ENCODE assay signal across 18 cellular contexts in the genomic region with DNA sequence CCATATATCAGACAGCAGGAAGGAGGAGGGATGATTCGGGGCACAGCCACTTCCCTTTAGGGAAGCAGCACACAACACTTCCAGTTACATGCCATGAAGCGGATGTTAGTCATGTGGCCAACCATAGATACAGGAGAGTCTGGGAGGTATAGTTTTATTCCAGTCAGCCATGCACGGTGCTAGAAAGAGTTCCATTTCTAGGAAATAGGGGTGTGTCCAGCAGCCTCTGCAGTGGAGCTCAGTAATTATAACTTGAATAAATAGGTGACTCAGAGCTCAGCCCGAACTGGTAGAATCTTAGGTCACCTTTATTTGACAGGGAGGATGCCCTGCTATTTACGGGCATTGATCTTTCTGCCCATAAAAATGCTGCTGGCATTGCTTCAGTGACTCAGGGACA.
DNase-seq lines count a peak whose midpoint lies in the region; ATAC-seq, FAIRE-seq and TF ChIP-seq lines count a peak whose summit lies in the region.
"Had no signal": no experiment of that assay in that cellular context is flagged by ENCODE, and none has a peak within 500 bp of the region (broad histone marks: within the 10 kb centered on the region; RNA-seq: fewer than 3 reads in every experiment).

No MANE protein-coding gene starts in this region.

- H3K27me3 Mint-ChIP-seq in Calu3 (ENCODE audit: unreplicated experiment), result peaks cover 99% of the 10 kb centered on the region
- peaks cover 16% of the 10 kb centered on the region for H3K27me3 Mint-ChIP-seq in HFFc6 (ENCODE audit: insufficient read depth)
- peaks cover 72% of the 10 kb centered on the region for H3K27me3 Mint-ChIP-seq in T-helper 17 cell

- H3K36me3 Mint-ChIP-seq in Calu3 (ENCODE audit: insufficient read depth, unreplicated experiment), result no peaks in the 10 kb centered on the region
- no peaks in the 10 kb centered on the region for H3K36me3 Mint-ChIP-seq in HFFc6 (ENCODE audit: low read depth)
- no peaks in the 10 kb centered on the region for H3K36me3 Mint-ChIP-seq in T-helper 17 cell (ENCODE audit: low read depth)
- H3K36me3 Mint-ChIP-seq: activated naive CD8-positive, alpha-beta T cell had no signal

- H3K36me3 ChIP-seq in keratinocyte (ENCODE audit: control insufficient read depth in 2 of 2, extremely low read depth in 1 of 2, insufficient read depth in 2 of 2, low read length in 2 of 2), result no peaks in the 10 kb centered on the region
- H3K36me3 ChIP-seq: thyroid gland had no signal

- H4K20me1 ChIP-seq in keratinocyte (ENCODE audit: control insufficient read depth, extremely low read depth, insufficient read depth, low read length), result no peaks in the 10 kb centered on the region

- H2AFZ ChIP-seq in keratinocyte (ENCODE audit: control insufficient read depth, low read length), result no peak overlapping the region

- TF ChIP-seq CTCF in Calu3 (IDR thresholded peaks at IDR 0.05; ENCODE audit: unreplicated experiment), result no peak
- no peak for TF ChIP-seq CTCF in HFFc6 (IDR thresholded peaks at IDR 0.05)
- TF ChIP-seq CTCF in keratinocyte (optimal IDR thresholded peaks at IDR 0.05 in 1 of 3, IDR thresholded peaks at IDR 0.05 in 1 of 3, conservative IDR thresholded peaks at IDR 0.05 in 1 of 3; ENCODE audit: extremely low read depth in 1 of 3, insufficient read depth in 2 of 3, low read length in 3 of 3), result no peak
- TF ChIP-seq CTCF in dorsolateral prefrontal cortex (IDR thresholded peaks at IDR 0.05 in 54 of 56, conservative IDR thresholded peaks at IDR 0.05 in 2 of 56; ENCODE audit: low read depth in 1 of 56, partially characterized antibody in 56 of 56), result no peak

- H3K9me1 ChIP-seq in keratinocyte (ENCODE audit: control insufficient read depth, extremely low read depth, insufficient read depth, low read length), result no peaks in the 10 kb centered on the region

- intact Hi-C loops in Calu3 (cut with micrococcal nuclease; ENCODE audit: unreplicated experiment), result no loop called here
- intact Hi-C loops in dorsolateral prefrontal cortex (cut with DNase I), result no loop called here

- H3K9me3 Mint-ChIP-seq in Calu3 (ENCODE audit: low read depth, unreplicated experiment) (peaks cover 3% of the 10 kb centered on the region), HFFc6 (no peaks in the 10 kb centered on the region)
- H3K9me3 Mint-ChIP-seq: activated CD8-positive, alpha-beta T cell treated with anti-CD3 and anti-CD28 coated beads for 36 hours; H9 had no signal

- peaks cover 15% of the 10 kb centered on the region for H3K4me1 ChIP-seq in keratinocyte (ENCODE audit: control insufficient read depth, extremely low read depth, insufficient read depth, low read length)
- H3K4me1 ChIP-seq: thyroid gland had no signal

- CTCF ChIA-PET in Calu3 (lab: Charles Lee), result interaction anchor here (0.5 kb wide), 1 partner anchor 577 kb away, joined by 5 read pairs; no protein-coding TSS in a partner anchor

- peak; percentile 94 for FAIRE-seq in keratinocyte (lab: Jason Lieb, UNC)
- FAIRE-seq: GM18507 had no signal

- DNase-seq in Calu3 (peak; percentile 13), HFFc6 (peak; percentile 57), T1000 (lab: John Stamatoyannopoulos, UW) (peak; percentile 21), keratinocyte (ENCODE audit: low read depth, low spot score) (peak; percentile 33), dorsolateral prefrontal cortex (no peak), T-helper 17 cell (no peak), COLO829 (ENCODE audit: low spot score) (no peak), activated gamma-delta T cell treated with Interleukin-2 at 50 U/mL for 16 hours (no peak)
- DNase-seq: activated CD8-positive, alpha-beta T cell treated with anti-CD3 and anti-CD28 coated beads for 36 hours; activated T-cell treated with anti-CD3 and anti-CD28 coated beads, Interleukin-2, amount 50 U/mL, for 72 hours; dermis blood vessel endothelial cell; H9; naive thymus-derived CD4-positive, alpha-beta T cell; NCI-H1694; NCI-H524 treated with DMSO at 0.1 percent for 48 hours; thyroid gland had no signal

- H3K4me3 Mint-ChIP-seq in Calu3 (ENCODE audit: low read depth, unreplicated experiment) (no peak overlapping the region), HFFc6 (no peak overlapping the region), T-helper 17 cell (no peak overlapping the region)
- H3K4me3 Mint-ChIP-seq: activated CD8-positive, alpha-beta T cell treated with anti-CD3 and anti-CD28 coated beads for 36 hours; activated naive CD8-positive, alpha-beta T cell; activated T-cell treated with anti-CD3 and anti-CD28 coated beads, Interleukin-2, amount 50 U/mL, for 72 hours; H9; naive thymus-derived CD4-positive, alpha-beta T cell had no signal

- no peak for ATAC-seq in T-helper 17 cell
- ATAC-seq: activated CD8-positive, alpha-beta T cell treated with anti-CD3 and anti-CD28 coated beads for 36 hours; activated T-cell treated with anti-CD3 and anti-CD28 coated beads, Interleukin-2, amount 50 U/mL, for 72 hours; naive thymus-derived CD4-positive, alpha-beta T cell had no signal

- H3K27ac Mint-ChIP-seq in Calu3 (ENCODE audit: unreplicated experiment) (no peak overlapping the region), HFFc6 (no peak overlapping the region), T-helper 17 cell (no peak overlapping the region)
- H3K27ac Mint-ChIP-seq: activated CD8-positive, alpha-beta T cell treated with anti-CD3 and anti-CD28 coated beads for 36 hours; activated naive CD8-positive, alpha-beta T cell; activated T-cell treated with anti-CD3 and anti-CD28 coated beads, Interleukin-2, amount 50 U/mL, for 72 hours; H9; naive thymus-derived CD4-positive, alpha-beta T cell had no signal

- H3K4me1 Mint-ChIP-seq in Calu3 (ENCODE audit: low read depth, unreplicated experiment) (peaks cover 16% of the 10 kb centered on the region), HFFc6 (ENCODE audit: low read depth) (peaks cover 38% of the 10 kb centered on the region), T-helper 17 cell (no peaks in the 10 kb centered on the region)
- H3K4me1 Mint-ChIP-seq: naive thymus-derived CD4-positive, alpha-beta T cell had no signal

- H3K27ac ChIP-seq in keratinocyte (ENCODE audit: control insufficient read depth, insufficient read depth, low read length) (no peak overlapping the region), dorsolateral prefrontal cortex (no peak overlapping the region)
- H3K27ac ChIP-seq: thyroid gland had no signal

- H3K9me3 ChIP-seq in keratinocyte (ENCODE audit: control insufficient read depth, low read depth, low read length), result no peaks in the 10 kb centered on the region
- no peaks in the 10 kb centered on the region for H3K9me3 ChIP-seq in T-helper 17 cell (ENCODE audit: control insufficient read depth, low read length, poor library complexity, severe bottlenecking)
- H3K9me3 ChIP-seq: thyroid gland had no signal

- H3K27me3 ChIP-seq in keratinocyte (ENCODE audit: control insufficient read depth, extremely low read depth, insufficient read depth, low read length) (peaks cover 41% of the 10 kb centered on the region), dorsolateral prefrontal cortex (peaks cover 0 to 7% (median 0%) of the 10 kb centered on the region in 45 donors)
- H3K27me3 ChIP-seq: thyroid gland had no signal

- H3K4me3 ChIP-seq in keratinocyte (ENCODE audit: control insufficient read depth in 2 of 3, extremely low read depth in 1 of 3, insufficient read depth in 2 of 3, low read depth in 1 of 3, low read length in 3 of 3) (no peak overlapping the region), dorsolateral prefrontal cortex (no peak overlapping the region)
- H3K4me3 ChIP-seq: thyroid gland had no signal

- no TSS peak for BruUV-seq in Calu3 (replicated peaks; lab: Mats Ljungman, UMichigan)

- dilution Hi-C loops in keratinocyte (cut with MboI; ENCODE audit: extremely low pct_ligation_motif_present, low sequenced_read_pairs), result no loop called here

- no peaks in the 10 kb centered on the region for H3K79me2 ChIP-seq in keratinocyte (ENCODE audit: control insufficient read depth, insufficient read depth, low read length)

- H3K9ac ChIP-seq in keratinocyte (ENCODE audit: control insufficient read depth, extremely low read depth, insufficient read depth, low read length), result no peak overlapping the region

- H3K4me2 ChIP-seq in keratinocyte (ENCODE audit: control insufficient read depth, extremely low read depth, insufficient read depth, low read depth, low read length), result no peak overlapping the region

Comparison
In these comparisons a context has a peak if more than half of its experiments do, and no peak if none do; other contexts are left out.
1. DNase-seq: peak in Calu3 (single experiment), HFFc6 (single experiment), T1000 (single experiment) and keratinocyte (single experiment); none in dorsolateral prefrontal cortex (0 of 10), T-helper 17 cell (0 of 3), COLO829 (single experiment) and activated gamma-delta T cell treated with Interleukin-2 at 50 U/mL for 16 hours (single experiment).